ENCODE assay signal across 14 cellular contexts in genomic region chr9:106773750-106774149, GRCh38.
DNase-seq lines count a peak whose midpoint lies in the region; ATAC-seq and TF ChIP-seq lines count a peak whose summit lies in the region.
"Had no signal": no experiment of that assay in that cellular context is flagged by ENCODE, and none has a peak within 500 bp of the region (broad histone marks: within the 10 kb centered on the region; RNA-seq: fewer than 3 reads in every experiment).

No MANE protein-coding gene starts in this region.

- DNase-seq in mammary epithelial cell (peak; percentile 29), prostate gland (ENCODE audit: low spot score) (peak; percentile 50), occipital lobe (lab: John Stamatoyannopoulos, UW) (no peak), C1 segment of cervical spinal cord (lab: John Stamatoyannopoulos, UW) (no peak)
- DNase-seq: BE2C; CD8-positive, alpha-beta T cell; COR-L47; DMS153; DND-41; GDM1 had no signal

- dilution Hi-C loops in mammary epithelial cell (cut with HindIII; ENCODE audit: low sequenced_read_pairs) = no loop called here

- TF ChIP-seq POLR2A in prostate gland (IDR thresholded peaks at IDR 0.05) = no peak

- 16% methylated on average over 7 of the region's 7 CpGs for WGBS in mammary epithelial cell (ENCODE audit: low coverage, missing lambda C conversion rate)
- 42% methylated on average over 7 of the region's 7 CpGs for WGBS in prostate gland

- CTCF ChIA-PET in mammary epithelial cell (lab: Charles Lee; ENCODE audit: low non-redundant PET) = interaction anchor here (0.6 kb wide), 1 partner anchor 56 kb away, joined by 3 read pairs; no protein-coding TSS in a partner anchor

- no TSS peak for BruUV-seq in mammary epithelial cell (replicated peaks; lab: Mats Ljungman, UMichigan)

- ATAC-seq in esophagus mucosa (peak; percentile 23), HG03469 (IDR thresholded peaks at IDR 0.05; ENCODE audit: unreplicated experiment) (no peak)
- ATAC-seq: A549; CD8-positive, alpha-beta T cell had no signal

- H4K20me1 ChIP-seq in mammary epithelial cell (ENCODE audit: insufficient read depth, low read length) = no peaks in the 10 kb centered on the region

- in situ Hi-C loops in mammary epithelial cell (cut with MboI; ENCODE audit: low sequenced_read_pairs in 2 of 2) = no loop called here

- intact Hi-C loops in mammary epithelial cell (cut with micrococcal nuclease) (loop anchor here (2.0 kb wide), 1 partner anchor 89 kb away; the partner anchor contains the start of gene ZNF462), prostate gland (cut with DNase I) (no loop called here)

- H3K36me3 ChIP-seq in mammary epithelial cell (ENCODE audit: insufficient read depth, low read length) (no peaks in the 10 kb centered on the region), prostate gland (no peaks in the 10 kb centered on the region)
- H3K36me3 ChIP-seq: BE2C, HAP-1 had no signal

- no peak overlapping the region for H3K9ac ChIP-seq in mammary epithelial cell (ENCODE audit: insufficient read depth, low read length)

- no peaks in the 10 kb centered on the region for H3K9me3 ChIP-seq in mammary epithelial cell (replicated peaks; ENCODE audit: insufficient read depth, low read length)
- no peaks in the 10 kb centered on the region for H3K9me3 ChIP-seq in prostate gland
- H3K9me3 ChIP-seq: A549, BE2C, HAP-1 had no signal

- peak overlapping the region; percentile 57 for H3K4me2 ChIP-seq in mammary epithelial cell (ENCODE audit: insufficient read depth, low read depth, low read length)
- H3K4me2 ChIP-seq: A549 had no signal

- peaks cover 14% of the 10 kb centered on the region for H3K4me1 ChIP-seq in mammary epithelial cell (ENCODE audit: insufficient read depth, low read length)
- no peaks in the 10 kb centered on the region for H3K4me1 ChIP-seq in prostate gland (replicated peaks)
- H3K4me1 ChIP-seq: A549, BE2C, HAP-1 had no signal

- TF ChIP-seq CTCF in mammary epithelial cell (conservative IDR thresholded peaks at IDR 0.05 in 1 of 2, IDR thresholded peaks at IDR 0.05 in 1 of 2; ENCODE audit: extremely low read depth in 1 of 2, insufficient read depth in 1 of 2, low read depth in 1 of 2, low read length in 2 of 2) = no peak
- no peak for TF ChIP-seq CTCF in prostate gland (IDR thresholded peaks at IDR 0.05)

- H3K27ac ChIP-seq in mammary epithelial cell (ENCODE audit: insufficient read depth, low read depth, low read length) (no peak overlapping the region), prostate gland (no peak overlapping the region)
- H3K27ac ChIP-seq: A549 had no signal

- H2AFZ ChIP-seq in mammary epithelial cell (ENCODE audit: low read depth, low read length) = peak overlapping the region; percentile 54

- H3K27me3 ChIP-seq in mammary epithelial cell (ENCODE audit: insufficient read depth, low read length) = no peaks in the 10 kb centered on the region
- no peaks in the 10 kb centered on the region for H3K27me3 ChIP-seq in prostate gland (replicated peaks; ENCODE audit: insufficient read depth)
- H3K27me3 ChIP-seq: BE2C had no signal

- no peak overlapping the region for H3K4me3 ChIP-seq in mammary epithelial cell (replicated peaks in 1 of 3; ENCODE audit: insufficient read depth in 1 of 3, low read depth in 2 of 3, low read length in 3 of 3)
- no peak overlapping the region for H3K4me3 ChIP-seq in prostate gland
- H3K4me3 ChIP-seq: A549, HAP-1 had no signal

- no peaks in the 10 kb centered on the region for H3K79me2 ChIP-seq in mammary epithelial cell (ENCODE audit: insufficient read depth, low read length)

Comparison
In these comparisons a context has a peak if more than half of its experiments do, and no peak if none do; other contexts are left out.
1. DNase-seq: peak in mammary epithelial cell (single experiment) and prostate gland (single experiment); none in occipital lobe (single experiment) and C1 segment of cervical spinal cord (0 of 14).